In genomic region chr2:64988420-64989125, GRCh38 we compare ENCODE assay signal across 1 cellular context.
TF ChIP-seq lines count a peak whose summit lies in the region.

No MANE protein-coding gene starts in this region.

TF ChIP-seq in HepG2, 621 proteins besides CTCF, POLR2A, EP300 and RAD21 (continued from another document):
- peak; percentile 37; the same call in 1 of the 2 replicates for TF ChIP-seq RXRA (CRISPR knock-in tag; IDR thresholded peaks at IDR 0.05)
- TF ChIP-seq ZNF557 (CRISPR knock-in tag; IDR thresholded peaks at IDR 0.05): 0 out of 2 replicates have a peak, but pooled peaks have one; percentile 12
- no peak for TF ChIP-seq TAF15 (IDR thresholded peaks at IDR 0.05; ENCODE audit: low read depth, low read length, poor library complexity, severe bottlenecking)
- TF ChIP-seq MAX (IDR thresholded peaks at IDR 0.05): peak; percentile 44
- 0 out of 2 replicates have a peak, but pooled peaks have one; percentile 26 for TF ChIP-seq SNAPC2 (CRISPR knock-in tag; IDR thresholded peaks at IDR 0.05)
- TF ChIP-seq IKZF5 (CRISPR knock-in tag; IDR thresholded peaks at IDR 0.05): peak; percentile 28
